ENCODE assay signal across 35 cellular contexts in the genomic region with DNA sequence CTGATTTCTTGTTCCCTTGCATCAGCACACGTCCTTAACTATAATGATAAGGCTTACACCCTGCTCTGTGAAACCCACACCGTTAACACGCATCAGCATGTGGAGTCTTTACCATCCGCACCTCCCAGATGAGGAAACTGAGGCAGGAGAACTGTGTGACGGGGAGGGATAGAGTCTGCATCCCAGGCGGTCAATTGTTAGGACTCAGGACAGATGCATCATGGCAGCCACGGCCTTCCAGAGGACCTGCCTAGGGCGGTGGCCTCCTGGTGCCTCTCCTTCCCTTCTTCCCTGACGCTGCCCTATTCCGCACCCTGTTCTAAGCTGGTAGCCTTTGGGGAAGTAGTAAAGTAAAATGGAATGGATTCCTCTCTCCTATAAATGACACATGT.
"Had no signal": no experiment of that assay in that cellular context is flagged by ENCODE, and none has a peak within 500 bp of the region (broad histone marks: within the 10 kb centered on the region; RNA-seq: fewer than 3 reads in every experiment).

No MANE protein-coding gene starts in this region.

- H3K9ac ChIP-seq: KMS-11 had no signal

- H3K4me3 ChIP-seq: MG63 had no signal

- H3K4me2 ChIP-seq: KMS-11 had no signal

- H3K36me3 ChIP-seq: MG63 had no signal

- DNase-seq: Karpas-422, Kasumi-1, KBM-7, KG1, MG63, MM.1S, MV-4-11, NCI-H1048, NCI-H1092, NCI-H1092 treated with DMSO at 0.1 percent for 48 hours, NCI-H1105, NCI-H1105 treated with DMSO at 0.1 percent for 48 hours, NCI-H1417, NCI-H1417 treated with DMSO at 0.1 percent for 48 hours, NCI-H1436, NCI-H1436 treated with DMSO at 0.1 percent for 48 hours, NCI-H146, NCI-H1694, NCI-H1694 treated with DMSO at 0.1 percent for 48 hours, NCI-H187, NCI-H187 treated with DMSO at 0.1 percent for 48 hours, NCI-H1930, NCI-H2029, NCI-H2029 treated with DMSO at 0.1 percent for 48 hours, NCI-H2081, NCI-H2081 treated with DMSO at 0.1 percent for 48 hours, NCI-H2107, NCI-H2171, NCI-H2171 treated with DMSO at 0.1 percent for 48 hours, NCI-H2227 treated with DMSO at 0.1 percent for 48 hours, NCI-H226, NCI-H345, NCI-H446, NCI-H446 treated with DMSO at 0.1 percent for 48 hours had no signal

- H3K9me3 ChIP-seq: MG63 had no signal

- H3K27ac ChIP-seq: KMS-11 had no signal
